ENCODE assay signal across 2 cellular contexts in genomic region chr2:31992934-31993333, GRCh38.
TF ChIP-seq lines count a peak whose summit lies in the region.

No MANE protein-coding gene starts in this region.

TF ChIP-seq in HepG2, 621 proteins besides CTCF, POLR2A, EP300 and RAD21:
- TF ChIP-seq ZSCAN22 (CRISPR knock-in tag; IDR thresholded peaks at IDR 0.05) (no peak), PPARG (CRISPR knock-in tag; conservative IDR thresholded peaks at IDR 0.05) (no peak), ZFP36L1 (CRISPR knock-in tag; IDR thresholded peaks at IDR 0.05) (no peak), ZNF644 (CRISPR knock-in tag; IDR thresholded peaks at IDR 0.05; ENCODE audit: low read depth) (no peak), TIGD3 (CRISPR knock-in tag; IDR thresholded peaks at IDR 0.05; ENCODE audit: borderline replicate concordance) (no peak), ZNF121 (CRISPR knock-in tag; IDR thresholded peaks at IDR 0.05) (peak; percentile 90), KLF6 (CRISPR knock-in tag; IDR thresholded peaks at IDR 0.05) (no peak), YEATS4 (CRISPR knock-in tag; IDR thresholded peaks at IDR 0.05; ENCODE audit: borderline replicate concordance) (no peak)

TF ChIP-seq in WTC11, 78 proteins besides CTCF, POLR2A, EP300 and RAD21:
- TF ChIP-seq HMGXB4 (CRISPR knock-in tag; IDR thresholded peaks at IDR 0.05) (no peak), ZNF121 (CRISPR knock-in tag; IDR thresholded peaks at IDR 0.05) (peak; percentile 85)
